24 cellular contexts compared by ENCODE assay signal in the genomic region with DNA sequence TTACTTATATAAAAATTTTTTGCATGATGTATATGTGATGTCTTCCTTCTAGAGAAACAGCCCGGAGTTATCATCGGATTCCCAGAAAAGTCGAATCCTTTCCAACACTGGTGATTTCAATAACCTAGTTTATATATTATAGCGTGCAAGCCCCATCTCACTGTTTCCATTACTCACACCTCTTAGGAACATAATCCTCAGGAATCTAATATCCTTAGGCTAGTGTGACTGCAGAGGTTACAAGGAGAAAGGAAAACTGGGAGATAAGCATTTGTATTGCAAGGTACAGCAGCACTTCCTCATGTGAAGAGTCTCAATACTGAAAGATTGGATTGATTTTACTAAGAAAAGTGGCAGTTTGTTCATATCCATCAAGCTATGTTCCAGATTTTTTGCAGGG. TPM values are rescaled to one million over a fixed set of nuclear protein-coding genes. Genes with fewer than 3 reads are reported as not detected.
A peak's percentile ranks its signal among the peaks of the same experiment; 100 is the strongest.
DNase-seq lines count a peak whose midpoint lies in the region; ATAC-seq, FAIRE-seq and TF ChIP-seq lines count a peak whose summit lies in the region.
"Had no signal": no experiment of that assay in that cellular context is flagged by ENCODE, and none has a peak within 500 bp of the region (broad histone marks: within the 10 kb centered on the region; RNA-seq: fewer than 3 reads in every experiment).

No MANE protein-coding gene starts in this region.

- H3K4me1 ChIP-seq in mesenchymal stem cell (ENCODE audit: control insufficient read depth, insufficient read depth, low read depth, low read length) (no peaks in the 10 kb centered on the region), left lung (no peaks in the 10 kb centered on the region)
- H3K4me1 ChIP-seq: BLaER1 treated with 17β-estradiol and CSF1 and Interleukin-3, amounts not matched to agents 10 nM and 100 nM had no signal

- DNase-seq in D721Med (ENCODE audit: insufficient read length, low spot score) (no peak), NCI-H69 (lab: John Stamatoyannopoulos, UW) (peak; percentile 32), bronchial epithelial cell (ENCODE audit: low read depth) (peak; percentile 62), mesenchymal stem cell (no peak), endothelial cell (ENCODE audit: low spot score) (no peak), H54 (ENCODE audit: insufficient read length, low spot score) (no peak), left lung (no peak)
- DNase-seq in activated CD8-positive, alpha-beta memory T cell treated with anti-CD3 and anti-CD28 coated beads, Interleukin-2, amount 50 U/mL, for 48 hours, result no peak
- DNase-seq: 8988T; Calu3; CD8-positive, alpha-beta T cell; DMS 273 treated with DMSO at 0.1 percent for 48 hours; DMS53; DND-41; EL; HCEC 1CT had no signal

- no peak overlapping the region for H3K27ac Mint-ChIP-seq in endothelial cell (ENCODE audit: unreplicated experiment)
- H3K27ac Mint-ChIP-seq: B cell; CD8-positive, alpha-beta T cell; IgD-negative memory B cell had no signal

- H3K14ac ChIP-seq in mesenchymal stem cell (ENCODE audit: low read length in 2 of 2), result no peak overlapping the region

- FAIRE-seq in D721Med (lab: Jason Lieb, UNC), result peak; percentile 41
- no peak for FAIRE-seq in bronchial epithelial cell (lab: Jason Lieb, UNC)
- FAIRE-seq in H54 (lab: Jason Lieb, UNC), result no peak
- FAIRE-seq: GM12878, GM19239, H1, HTR-8/SVneo had no signal

- H3K27me3 ChIP-seq in bronchial epithelial cell (ENCODE audit: control insufficient read depth, insufficient read depth, low read length) (no peaks in the 10 kb centered on the region), mesenchymal stem cell (ENCODE audit: control insufficient read depth in 1 of 2, insufficient read depth in 1 of 2, low read length in 2 of 2) (no peaks in the 10 kb centered on the region), left lung (no peaks in the 10 kb centered on the region)
- H3K27me3 ChIP-seq: BLaER1 treated with 17β-estradiol and CSF1 and Interleukin-3, amounts not matched to agents 10 nM and 100 nM had no signal

- H4K91ac ChIP-seq in mesenchymal stem cell (ENCODE audit: low read length), result no peak overlapping the region

- no peak overlapping the region for H3K4me2 ChIP-seq in mesenchymal stem cell (ENCODE audit: low read length, poor library complexity, severe bottlenecking)
- H3K4me2 ChIP-seq: BLaER1 treated with 17β-estradiol and CSF1 and Interleukin-3, amounts not matched to agents 10 nM and 100 nM had no signal

- H2BK12ac ChIP-seq in mesenchymal stem cell (ENCODE audit: low read length in 2 of 2), result no peak overlapping the region

- H3K4me1 Mint-ChIP-seq in endothelial cell (ENCODE audit: unreplicated experiment), result no peaks in the 10 kb centered on the region
- H3K4me1 Mint-ChIP-seq: B cell had no signal

- H2BK15ac ChIP-seq in mesenchymal stem cell (ENCODE audit: low read depth, poor library complexity, severe bottlenecking), result no peak overlapping the region

- intact Hi-C loops in left lung (cut with DNase I), result no loop called here

- no CpG with 5 or more reads among the region's 4 CpGs for WGBS in mesenchymal stem cell

- H2BK5ac ChIP-seq in mesenchymal stem cell (ENCODE audit: low read depth, low read length, poor library complexity, severe bottlenecking), result no peak overlapping the region

- no peaks in the 10 kb centered on the region for H3K36me3 Mint-ChIP-seq in endothelial cell (ENCODE audit: low read depth, unreplicated experiment)
- H3K36me3 Mint-ChIP-seq: CD8-positive, alpha-beta T cell; IgD-negative memory B cell had no signal

- no peak overlapping the region for H4K8ac ChIP-seq in mesenchymal stem cell (ENCODE audit: low read length)

- TF ChIP-seq POLR2A in H54 (IDR thresholded peaks at IDR 0.05; ENCODE audit: low read depth, low read length), result no peak

- H3K4me3 Mint-ChIP-seq in endothelial cell (ENCODE audit: unreplicated experiment), result no peak overlapping the region
- H3K4me3 Mint-ChIP-seq: B cell; CD8-positive, alpha-beta T cell; IgD-negative memory B cell had no signal

- no peak overlapping the region for H2AFZ ChIP-seq in mesenchymal stem cell (ENCODE audit: low read depth, low read length)

- H3K9ac ChIP-seq in mesenchymal stem cell (ENCODE audit: low read length), result peak overlapping the region; percentile 39
- H3K9ac ChIP-seq: BLaER1 treated with 17β-estradiol and CSF1 and Interleukin-3, amounts not matched to agents 10 nM and 100 nM had no signal

- H3K4me3 ChIP-seq in bronchial epithelial cell (ENCODE audit: low read depth, low read length), result no peak overlapping the region
- H3K4me3 ChIP-seq in mesenchymal stem cell (ENCODE audit: insufficient read depth in 1 of 2, low read depth in 1 of 2, low read length in 2 of 2), result no peak overlapping the region
- no peak overlapping the region for H3K4me3 ChIP-seq in left lung
- H3K4me3 ChIP-seq: BLaER1 treated with 17β-estradiol and CSF1 and Interleukin-3, amounts not matched to agents 10 nM and 100 nM; GM12878 had no signal

- no peak overlapping the region for H3K23ac ChIP-seq in mesenchymal stem cell (ENCODE audit: low read length in 2 of 2)

- no peaks in the 10 kb centered on the region for H3K9me3 ChIP-seq in mesenchymal stem cell (ENCODE audit: control insufficient read depth, low read length)
- H3K9me3 ChIP-seq in left lung, result no peaks in the 10 kb centered on the region

- H3K27ac ChIP-seq in mesenchymal stem cell (ENCODE audit: low read length, poor library complexity, severe bottlenecking) (no peak overlapping the region), left lung (no peak overlapping the region)
- H3K27ac ChIP-seq: BLaER1 treated with 17β-estradiol and CSF1 and Interleukin-3, amounts not matched to agents 10 nM and 100 nM had no signal

- no peak for ATAC-seq in left lung
- ATAC-seq: CD8-positive, alpha-beta T cell; GM12878 had no signal

- H3K4ac ChIP-seq in mesenchymal stem cell (ENCODE audit: low read depth in 1 of 2, low read length in 2 of 2), result no peak overlapping the region

- H3K18ac ChIP-seq in mesenchymal stem cell (ENCODE audit: low read depth in 1 of 2, low read length in 2 of 2), result no peak overlapping the region

- no peaks in the 10 kb centered on the region for H3K9me3 Mint-ChIP-seq in endothelial cell (ENCODE audit: unreplicated experiment)

- no peak overlapping the region for H2AK5ac ChIP-seq in mesenchymal stem cell (ENCODE audit: low read length, severe bottlenecking)

- no peak overlapping the region for H2BK120ac ChIP-seq in mesenchymal stem cell (ENCODE audit: low read depth, low read length)

- H3K36me3 ChIP-seq in bronchial epithelial cell (ENCODE audit: control insufficient read depth, insufficient read depth, low read length), result no peaks in the 10 kb centered on the region
- peaks cover 0 to 20% of the 10 kb centered on the region in 2 experiments for H3K36me3 ChIP-seq in mesenchymal stem cell (ENCODE audit: control insufficient read depth in 1 of 2, insufficient read depth in 2 of 2, low read depth in 1 of 2, low read length in 2 of 2)
- no peaks in the 10 kb centered on the region for H3K36me3 ChIP-seq in left lung
- H3K36me3 ChIP-seq: BLaER1 treated with 17β-estradiol and CSF1 and Interleukin-3, amounts not matched to agents 10 nM and 100 nM had no signal

- H3K27me3 Mint-ChIP-seq in endothelial cell (ENCODE audit: unreplicated experiment), result peaks cover 2% of the 10 kb centered on the region
- H3K27me3 Mint-ChIP-seq: IgD-negative memory B cell had no signal

- no peaks in the 10 kb centered on the region for H3K79me1 ChIP-seq in mesenchymal stem cell (replicated peaks; ENCODE audit: low read length, poor library complexity, severe bottlenecking)

- TF ChIP-seq CTCF in D721Med (IDR thresholded peaks at IDR 0.05; ENCODE audit: insufficient read depth, missing control alignments) (no peak), bronchial epithelial cell (IDR thresholded peaks at IDR 0.05; ENCODE audit: insufficient read depth, low read length, severe bottlenecking) (no peak), endothelial cell (IDR thresholded peaks at IDR 0.05; ENCODE audit: unreplicated experiment) (no peak), left lung (IDR thresholded peaks at IDR 0.05) (no peak)

RNA-seq across cellular contexts. Expression of gene ARHGAP20, which starts 20.3 kb away (rescaled TPM):
- under 0.01 TPM in 2 replicates for total RNA-seq in bronchial epithelial cell
- 0.57 TPM for polyA plus RNA-seq in mesenchymal stem cell (2013, experiment 1 of 2)
- polyA plus RNA-seq in mesenchymal stem cell (2013, experiment 2 of 2), result 0.58 TPM
- 0.36 TPM for total RNA-seq in endothelial cell (ENCODE audit: unreplicated experiment)
- 1 to 10 TPM; 4.4 to 6.4 TPM for total RNA-seq in left lung
- total RNA-seq: Calu3, G401, GM12878 had no signal

Comparison
In these comparisons a context has a peak if more than half of its experiments do, and no peak if none do; other contexts are left out.
1. DNase-seq: peak in NCI-H69 (single experiment) and bronchial epithelial cell (single experiment); none in D721Med (single experiment), mesenchymal stem cell (single experiment), endothelial cell (single experiment), H54 (single experiment), activated CD8-positive, alpha-beta memory T cell treated with anti-CD3 and anti-CD28 coated beads, Interleukin-2, amount 50 U/mL, for 48 hours (single experiment) and left lung (0 of 2).